ENCODE assay signal across 17 cellular contexts in the genomic region with DNA sequence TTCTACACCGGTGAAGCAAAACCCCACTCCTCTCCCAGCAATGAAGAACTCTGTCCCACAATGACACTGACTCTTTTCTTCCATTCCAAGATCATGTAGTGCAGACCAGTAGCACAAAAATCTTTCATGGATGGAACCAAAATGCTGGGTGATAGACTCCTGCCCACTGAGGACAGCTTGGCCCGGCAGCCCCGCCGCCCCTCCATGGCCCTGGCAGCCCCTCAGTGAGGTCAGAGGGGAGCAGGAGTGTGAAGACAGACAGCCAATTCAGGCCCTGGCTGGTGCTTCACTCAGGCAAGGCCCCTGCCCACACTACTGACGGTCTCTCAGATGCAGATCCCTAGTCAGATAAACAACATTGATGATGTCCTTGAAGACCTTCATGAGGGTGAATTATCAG.
"Had no signal": no experiment of that assay in that cellular context is flagged by ENCODE, and none has a peak within 500 bp of the region (broad histone marks: within the 10 kb centered on the region; RNA-seq: fewer than 3 reads in every experiment).

No MANE protein-coding gene starts in this region.

- H3K9me3 Mint-ChIP-seq: dendritic cell treated with granulocyte-macrophage colony-stimulating factor and Interleukin-4, amounts not matched to agents 40 ng/mL and 50 ng/mL, for 4 days; effector memory CD8-positive, alpha-beta T cell; naive thymus-derived CD4-positive, alpha-beta T cell; nephron progenitor cell had no signal

- DNase-seq: effector memory CD8-positive, alpha-beta T cell; erythroblast; immature natural killer cell; kidney; left cardiac atrium; naive thymus-derived CD4-positive, alpha-beta T cell; nephron progenitor cell; posterior cingulate gyrus; sigmoid colon; stimulated activated CD4-positive, alpha-beta T cell treated with anti-CD3 and anti-CD28 coated beads, Interleukin-12 subunit alpha, Interleukin-12 subunit beta, amount 100 ng/mL, for 4 hours; stimulated activated CD4-positive, alpha-beta T cell treated with anti-CD3 and anti-CD28 coated beads, Interleukin-2, amount 100 ng/mL, for 48 hours; stimulated activated naive CD4-positive, alpha-beta T cell treated with Interleukin-2 at 50 U/mL for 16 hours; trophoblast cell had no signal

- H3K9me3 ChIP-seq: neutrophil, sigmoid colon had no signal

- H3K27me3 Mint-ChIP-seq: dendritic cell treated with granulocyte-macrophage colony-stimulating factor and Interleukin-4, amounts not matched to agents 40 ng/mL and 50 ng/mL, for 4 days had no signal

- ATAC-seq: effector memory CD8-positive, alpha-beta T cell; left cardiac atrium; naive thymus-derived CD4-positive, alpha-beta T cell had no signal

- H3K27ac ChIP-seq: foreskin keratinocyte, neutrophil, sigmoid colon, skin epidermis had no signal

- H3K4me3 ChIP-seq: sigmoid colon, skin epidermis had no signal

- H3K27me3 ChIP-seq: foreskin keratinocyte, neutrophil, sigmoid colon had no signal

- H3K27ac Mint-ChIP-seq: dendritic cell treated with granulocyte-macrophage colony-stimulating factor and Interleukin-4, amounts not matched to agents 40 ng/mL and 50 ng/mL, for 4 days; effector memory CD8-positive, alpha-beta T cell; immature natural killer cell had no signal

- H3K36me3 Mint-ChIP-seq: naive thymus-derived CD4-positive, alpha-beta T cell had no signal

- H3K4me3 Mint-ChIP-seq: dendritic cell treated with granulocyte-macrophage colony-stimulating factor and Interleukin-4, amounts not matched to agents 40 ng/mL and 50 ng/mL, for 4 days; effector memory CD8-positive, alpha-beta T cell; immature natural killer cell; naive thymus-derived CD4-positive, alpha-beta T cell; nephron progenitor cell had no signal

- H3K36me3 ChIP-seq: neutrophil, sigmoid colon had no signal

- H3K4me1 ChIP-seq: sigmoid colon had no signal
